8 cellular contexts compared by ENCODE assay signal in genomic region chr3:13479332-13479581, GRCh38. TPM values are rescaled to one million over a fixed set of nuclear protein-coding genes. Genes with fewer than 3 reads are reported as not detected.
DNase-seq lines count a peak whose midpoint lies in the region; ATAC-seq and TF ChIP-seq lines count a peak whose summit lies in the region.

No MANE protein-coding gene starts in this region.

- POLR2A ChIA-PET in GM10248 (lab: Yijun Ruan, JAX): interaction anchor here (1.5 kb wide), 1 partner anchor 27 kb away, joined by 6 read pairs; no protein-coding TSS in a partner anchor

- H3K4me3 ChIP-seq in epithelial cell of proximal tubule (ENCODE audit: low read depth, low read length): peak overlapping the region; percentile 67
- peak overlapping the region; percentile 76 to 77 for H3K4me3 ChIP-seq in muscle layer of duodenum (ENCODE audit: low read depth in 1 of 2, low read length in 2 of 2)
- peak overlapping the region; percentile 82 to 90 for H3K4me3 ChIP-seq in stomach smooth muscle (ENCODE audit: low read length in 2 of 2)

- TF ChIP-seq CTCF in C4-2B (conservative IDR thresholded peaks at IDR 0.05) (no peak), epithelial cell of proximal tubule (conservative IDR thresholded peaks at IDR 0.05; ENCODE audit: low read depth, low read length) (no peak), GM10248 (IDR thresholded peaks at IDR 0.05; ENCODE audit: control extremely low read depth, extremely low read depth, low read depth, missing control alignments) (no peak)

- H3K36me3 ChIP-seq in muscle layer of duodenum (ENCODE audit: control insufficient read depth in 1 of 2, insufficient read depth in 2 of 2, low read length in 2 of 2): peaks cover 0 to 7% of the 10 kb centered on the region in 2 donors
- H3K36me3 ChIP-seq in stomach smooth muscle (ENCODE audit: control insufficient read depth in 2 of 2, insufficient read depth in 2 of 2, low read length in 2 of 2): peaks cover 0 to 3% of the 10 kb centered on the region in 2 donors

- CTCF ChIA-PET in GM10248 (lab: Yijun Ruan, JAX): interaction anchor here (1.3 to 5.8 kb wide), 5 partner anchors 17 to 387 kb away, joined by 5 to 31 read pairs (median 17); no protein-coding TSS in a partner anchor

- H3K27me3 ChIP-seq in muscle layer of duodenum (ENCODE audit: low read depth, low read length) (no peaks in the 10 kb centered on the region), stomach smooth muscle (ENCODE audit: control insufficient read depth in 1 of 2, insufficient read depth in 2 of 2, low read length in 2 of 2) (no peaks in the 10 kb centered on the region)

- ATAC-seq in HG02678 (IDR thresholded peaks at IDR 0.05; ENCODE audit: unreplicated experiment): peak; percentile 0

- H3K27ac ChIP-seq in C4-2B (peak overlapping the region; percentile 83), muscle layer of duodenum (ENCODE audit: low read length) (peak overlapping the region; percentile 78), stomach smooth muscle (ENCODE audit: low read length) (peak overlapping the region; percentile 91)

- peak overlapping the region; percentile 91 to 96 for H3K9ac ChIP-seq in stomach smooth muscle (ENCODE audit: low read length in 2 of 2)

- DNase-seq in activated CD4-positive, alpha-beta T cell treated with anti-CD3 and anti-CD28 coated beads for 24 hours (ENCODE audit: low read depth in 2 of 2): peak; percentile 17
- DNase-seq in epithelial cell of proximal tubule (ENCODE audit: low read depth): no peak
- DNase-seq in GM10248 (ENCODE audit: extremely low spot score): no peak
- no peak for DNase-seq in NCI-H1105 treated with DMSO at 0.1 percent for 48 hours (lab: John Stamatoyannopoulos, UW)

- H3K4me1 ChIP-seq in muscle layer of duodenum (ENCODE audit: control insufficient read depth in 1 of 2, insufficient read depth in 2 of 2, low read length in 2 of 2) (peaks cover 3 to 20% of the 10 kb centered on the region in 2 donors), stomach smooth muscle (ENCODE audit: control insufficient read depth, insufficient read depth, low read length) (peaks cover 22% of the 10 kb centered on the region)

- H3K9me3 ChIP-seq in muscle layer of duodenum (ENCODE audit: control insufficient read depth in 1 of 2, low read length in 2 of 2): no peaks in the 10 kb centered on the region
- no peaks in the 10 kb centered on the region for H3K9me3 ChIP-seq in stomach smooth muscle (ENCODE audit: control insufficient read depth in 2 of 2, low read length in 2 of 2)

RNA-seq across cellular contexts. Expression of gene HDAC11, which starts 0.8 kb away (rescaled TPM):
- 8.8 and 9.8 TPM in 2 replicates for total RNA-seq in epithelial cell of proximal tubule

RNA-seq across cellular contexts. Expression of gene NUP210, which starts 59.1 kb away (rescaled TPM):
- 40.1 and 56.9 TPM in 2 replicates for total RNA-seq in epithelial cell of proximal tubule

Comparison
In these comparisons a context has a peak if more than half of its experiments do, and no peak if none do; other contexts are left out.
1. DNase-seq: peak in activated CD4-positive, alpha-beta T cell treated with anti-CD3 and anti-CD28 coated beads for 24 hours (2 of 2); none in epithelial cell of proximal tubule (single experiment), GM10248 (single experiment) and NCI-H1105 treated with DMSO at 0.1 percent for 48 hours (single experiment).
2. Peak in every context shown above with its lines, with median percentiles within 50 percentile points of each other: H3K27ac ChIP-seq and H3K4me3 ChIP-seq.